ENCODE assay signal across 29 cellular contexts in the genomic region with DNA sequence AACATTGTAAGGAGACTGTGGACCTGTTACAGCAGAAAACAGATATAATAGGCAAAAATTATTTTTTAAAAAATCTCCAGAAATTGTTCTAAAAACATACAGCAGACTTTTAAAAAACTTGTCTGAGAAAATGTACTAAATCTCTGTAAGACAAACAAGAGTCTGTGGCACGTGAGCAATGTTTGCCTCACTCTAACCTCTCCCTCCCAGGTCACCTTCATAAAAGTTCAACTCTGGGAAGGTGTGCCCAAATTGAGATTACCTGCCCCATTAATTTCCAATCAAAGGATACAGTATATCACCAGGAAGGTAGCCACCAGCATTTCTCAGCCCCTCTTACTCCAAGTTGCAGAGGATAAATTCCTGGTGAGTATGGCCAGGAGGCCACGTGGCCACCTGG.
DNase-seq lines count a peak whose midpoint lies in the region; ATAC-seq and TF ChIP-seq lines count a peak whose summit lies in the region.
"Had no signal": no experiment of that assay in that cellular context is flagged by ENCODE, and none has a peak within 500 bp of the region (broad histone marks: within the 10 kb centered on the region; RNA-seq: fewer than 3 reads in every experiment).

No MANE protein-coding gene starts in this region.

- DNase-seq in left kidney (ENCODE audit: low read depth, low spot score) (peak; percentile 2), left lobe of liver (ENCODE audit: low spot score) (no peak), nephron progenitor cell (no peak), T-cell (no peak)
- DNase-seq: 8988T; ACHN; AML-193; BE2C; C1 segment of cervical spinal cord; Caco-2; Calu3; CD4-positive, alpha-beta memory T cell; CD4-positive, alpha-beta T cell; CD4-positive, CD25-positive, alpha-beta regulatory T cell; CD8-positive, alpha-beta memory T cell; CD8-positive, alpha-beta T cell; COR-L47; DMS 273 treated with DMSO at 0.1 percent for 48 hours; DMS153; DMS53; DMS79; DMS79 treated with DMSO at 0.1 percent for 48 hours; DND-41; EL had no signal

- no peaks in the 10 kb centered on the region for H3K27me3 Mint-ChIP-seq in nephron progenitor cell (ENCODE audit: low read depth, poor library complexity)
- no peaks in the 10 kb centered on the region for H3K27me3 Mint-ChIP-seq in T-cell
- H3K27me3 Mint-ChIP-seq: B cell; CD4-positive, alpha-beta memory T cell; CD4-positive, alpha-beta T cell; CD4-positive, CD25-positive, alpha-beta regulatory T cell had no signal

- H3K4me3 Mint-ChIP-seq in nephron progenitor cell (no peak overlapping the region), T-cell (no peak overlapping the region)
- H3K4me3 Mint-ChIP-seq: B cell; CD14-positive monocyte; CD4-positive, alpha-beta memory T cell; CD4-positive, alpha-beta T cell; CD4-positive, CD25-positive, alpha-beta regulatory T cell; CD8-positive, alpha-beta memory T cell; CD8-positive, alpha-beta T cell had no signal

- H3K4me1 Mint-ChIP-seq in nephron progenitor cell (peaks cover 8% of the 10 kb centered on the region), T-cell (no peaks in the 10 kb centered on the region)
- H3K4me1 Mint-ChIP-seq: B cell; CD14-positive monocyte; CD4-positive, alpha-beta memory T cell; CD4-positive, CD25-positive, alpha-beta regulatory T cell; CD8-positive, alpha-beta memory T cell had no signal

- peak overlapping the region; percentile 68 for H3K27ac Mint-ChIP-seq in nephron progenitor cell
- H3K27ac Mint-ChIP-seq in T-cell = no peak overlapping the region
- H3K27ac Mint-ChIP-seq: B cell; CD14-positive monocyte; CD4-positive, alpha-beta memory T cell; CD4-positive, alpha-beta T cell; CD4-positive, CD25-positive, alpha-beta regulatory T cell; CD8-positive, alpha-beta memory T cell; CD8-positive, alpha-beta T cell had no signal

- H3K36me3 Mint-ChIP-seq in nephron progenitor cell (ENCODE audit: low read depth) (no peaks in the 10 kb centered on the region), T-cell (no peaks in the 10 kb centered on the region)
- H3K36me3 Mint-ChIP-seq: CD14-positive monocyte; CD4-positive, alpha-beta memory T cell; CD4-positive, CD25-positive, alpha-beta regulatory T cell; CD8-positive, alpha-beta memory T cell; CD8-positive, alpha-beta T cell had no signal

- H3K9me3 Mint-ChIP-seq in nephron progenitor cell = peaks cover 17% of the 10 kb centered on the region
- H3K9me3 Mint-ChIP-seq in T-cell = peaks cover 13 to 22% (median 14%) of the 10 kb centered on the region in 3 donors

- TF ChIP-seq CTCF in nephron progenitor cell (IDR thresholded peaks at IDR 0.05) = no peak

- CTCF ChIA-PET in T-cell (lab: Charles Lee) = no interaction called here

- POLR2A ChIA-PET in T-cell (lab: Charles Lee) = no interaction called here

- ATAC-seq in left lobe of liver (peak; percentile 52), T-cell (replicated peaks in 1 of 4) (no peak), GM18867 (IDR thresholded peaks at IDR 0.05; ENCODE audit: unreplicated experiment) (no peak), GM19324 (IDR thresholded peaks at IDR 0.05; ENCODE audit: low FRiP score, unreplicated experiment) (no peak)
- ATAC-seq: A549; CD8-positive, alpha-beta T cell had no signal
